Comparison of ENCODE assay signal across 14 cellular contexts in genomic region chr1:63968663-63969460, GRCh38.
DNase-seq lines count a peak whose midpoint lies in the region; ATAC-seq, FAIRE-seq and TF ChIP-seq lines count a peak whose summit lies in the region.
"Had no signal": no experiment of that assay in that cellular context is flagged by ENCODE, and none has a peak within 500 bp of the region (broad histone marks: within the 10 kb centered on the region; RNA-seq: fewer than 3 reads in every experiment).

No MANE protein-coding gene starts in this region.

- H3K36me3 ChIP-seq in ascending aorta = no peaks in the 10 kb centered on the region
- no peaks in the 10 kb centered on the region for H3K36me3 ChIP-seq in thoracic aorta
- H3K36me3 ChIP-seq in kidney (ENCODE audit: control insufficient read depth in 1 of 2, insufficient read depth in 2 of 2, low read length in 2 of 2) = no peaks in the 10 kb centered on the region
- H3K36me3 ChIP-seq: neural progenitor cell, tibial nerve had no signal

- H3K4me3 ChIP-seq in ascending aorta (no peak overlapping the region), thoracic aorta (no peak overlapping the region), kidney (ENCODE audit: low read length in 2 of 2) (no peak overlapping the region)
- H3K4me3 ChIP-seq: neural progenitor cell, tibial nerve had no signal

- H3K27me3 ChIP-seq in ascending aorta = no peaks in the 10 kb centered on the region
- H3K27me3 ChIP-seq in thoracic aorta (replicated peaks; ENCODE audit: insufficient read depth) = no peaks in the 10 kb centered on the region
- H3K27me3 ChIP-seq: neural progenitor cell, tibial nerve had no signal

- intact Hi-C loops in ascending aorta (cut with DNase I) = no loop called here
- intact Hi-C loops in left ventricle myocardium superior (cut with micrococcal nuclease) = no loop called here
- intact Hi-C loops in kidney (cut with DNase I) = no loop called here

- TF ChIP-seq CTCF in ascending aorta (IDR thresholded peaks at IDR 0.05) (no peak), thoracic aorta (IDR thresholded peaks at IDR 0.05) (no peak), kidney (IDR thresholded peaks at IDR 0.05; ENCODE audit: borderline replicate concordance, extremely low read depth, insufficient read depth) (no peak)

- H3K9me3 ChIP-seq in ascending aorta = no peaks in the 10 kb centered on the region
- H3K9me3 ChIP-seq in thoracic aorta = no peaks in the 10 kb centered on the region
- H3K9me3 ChIP-seq in kidney (ENCODE audit: control insufficient read depth in 1 of 2, low read length in 2 of 2) = no peaks in the 10 kb centered on the region
- H3K9me3 ChIP-seq: tibial nerve had no signal

- peak; percentile 41 for DNase-seq in DMS53 (lab: John Stamatoyannopoulos, UW)
- no peak for DNase-seq in DMS53 treated with DMSO at 0.1 percent for 48 hours (lab: John Stamatoyannopoulos, UW; ENCODE audit: unreplicated experiment)
- DNase-seq in ascending aorta (ENCODE audit: low spot score in 2 of 2) = peak in 1 of 2 donors; percentile 84
- peak; percentile 71 for DNase-seq in left ventricle myocardium superior
- DNase-seq in thoracic aorta (ENCODE audit: low spot score) = peak; percentile 22
- DNase-seq in kidney = no peak
- no peak for DNase-seq in T-helper 2 cell
- DNase-seq: activated naive CD8-positive, alpha-beta T cell treated with anti-CD3 and anti-CD28 coated beads, Interleukin-2, amount 50 U/mL, for 24 hours had no signal

- H3K27ac ChIP-seq in ascending aorta = peak overlapping the region; percentile 73 to 74
- peak overlapping the region; percentile 57 to 67 for H3K27ac ChIP-seq in thoracic aorta
- H3K27ac ChIP-seq in kidney (ENCODE audit: low read depth in 2 of 2, low read length in 2 of 2) = no peak overlapping the region
- H3K27ac ChIP-seq: 22Rv1, neural progenitor cell, tibial nerve had no signal

- peak; percentile 85 for ATAC-seq in left ventricle myocardium superior
- peak; percentile 16 for ATAC-seq in thoracic aorta (ENCODE audit: insufficient number of reproducible peaks, low FRiP score, low read depth)
- ATAC-seq in HG03045 (IDR thresholded peaks at IDR 0.05; ENCODE audit: unreplicated experiment) = no peak
- ATAC-seq: activated naive CD8-positive, alpha-beta T cell treated with anti-CD3 and anti-CD28 coated beads, Interleukin-2, amount 50 U/mL, for 24 hours; left lobe of liver had no signal

- H3K4me1 ChIP-seq in ascending aorta (peaks cover 3 to 35% of the 10 kb centered on the region in 2 donors), thoracic aorta (ENCODE audit: control insufficient read depth in 1 of 2, low read depth in 2 of 2) (peaks cover 18 to 79% of the 10 kb centered on the region in 2 donors), kidney (ENCODE audit: control insufficient read depth in 1 of 2, insufficient read depth in 1 of 2, low read depth in 1 of 2, low read length in 2 of 2) (no peaks in the 10 kb centered on the region)
- H3K4me1 ChIP-seq: neural progenitor cell had no signal

- no peak for FAIRE-seq in kidney (lab: Jason Lieb, UNC)
- FAIRE-seq: D721Med had no signal

- H3K9ac ChIP-seq in kidney (ENCODE audit: low read length in 2 of 2) = no peak overlapping the region
- H3K9ac ChIP-seq: neural progenitor cell had no signal

Comparison
In these comparisons a context has a peak if more than half of its experiments do, and no peak if none do; other contexts are left out.
1. DNase-seq: peak in DMS53 (single experiment), left ventricle myocardium superior (single experiment) and thoracic aorta (single experiment); none in DMS53 treated with DMSO at 0.1 percent for 48 hours (single experiment), kidney (single experiment) and T-helper 2 cell (0 of 5).
2. H3K27ac ChIP-seq: peak in ascending aorta (2 of 2) and thoracic aorta (2 of 2); none in kidney (0 of 2).